ENCODE assay signal across 9 cellular contexts in the genomic region with DNA sequence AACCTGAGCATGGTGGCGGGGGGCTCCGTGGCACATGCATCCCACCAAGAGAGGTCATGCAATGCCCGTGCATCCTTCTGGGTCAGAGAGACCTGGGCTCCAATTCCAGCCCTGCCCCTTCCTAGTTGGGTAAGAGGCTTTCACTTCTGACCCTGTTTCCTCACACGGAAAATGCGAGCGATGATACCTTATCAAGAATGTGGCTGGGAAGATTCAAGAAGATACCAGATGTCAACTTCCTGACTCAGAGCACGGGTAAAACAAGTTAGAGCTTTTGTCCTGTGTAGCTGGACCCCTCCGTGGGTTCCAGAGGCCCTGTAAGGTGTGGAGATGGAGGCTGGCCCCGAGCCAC. TPM values are rescaled to one million over a fixed set of nuclear protein-coding genes. Genes with fewer than 3 reads are reported as not detected.
DNase-seq lines count a peak whose midpoint lies in the region; TF ChIP-seq lines count a peak whose summit lies in the region.
"Had no signal": no experiment of that assay in that cellular context is flagged by ENCODE, and none has a peak within 500 bp of the region (broad histone marks: within the 10 kb centered on the region; RNA-seq: fewer than 3 reads in every experiment).

No MANE protein-coding gene starts in this region.

- no peak overlapping the region; the same call in 1 of the 2 replicates for H3K4me3 ChIP-seq in H7 (ENCODE audit: insufficient read depth, low read depth, low read length)
- peak overlapping the region; percentile 35 for H3K4me3 ChIP-seq in SJCRH30
- no peak overlapping the region for H3K4me3 ChIP-seq in hepatocyte
- H3K4me3 ChIP-seq in sigmoid colon, result peak overlapping the region in 3 of 4 donors; percentile 35 to 47 (median 41)
- H3K4me3 ChIP-seq in CD8-positive, alpha-beta memory T cell (ENCODE audit: low read length), result no peak overlapping the region

- H3K27me3 Mint-ChIP-seq in CD8-positive, alpha-beta memory T cell, result peaks cover 11 to 21% of the 10 kb centered on the region in 2 donors

- WGBS in hepatocyte (ENCODE audit: low lambda C conversion rate, missing lambda C conversion rate), result 31% methylated on average over 9 of the region's 9 CpGs
- 47 to 62% methylated on average over 9 of the region's 9 CpGs for WGBS in sigmoid colon, 2 donors

- H3K4me1 ChIP-seq in SJCRH30, result 0 out of 2 replicates have a peak, but pooled peaks cover 2% of the 10 kb centered on the region
- H3K4me1 ChIP-seq in hepatocyte (ENCODE audit: insufficient read depth), result peaks cover 29% of the 10 kb centered on the region
- peaks cover 0 to 23% (median 17%) of the 10 kb centered on the region in 4 donors for H3K4me1 ChIP-seq in sigmoid colon
- peaks cover 63% of the 10 kb centered on the region for H3K4me1 ChIP-seq in CD8-positive, alpha-beta memory T cell (ENCODE audit: insufficient read depth, low read length)

- TF ChIP-seq CTCF in hepatocyte (IDR thresholded peaks at IDR 0.05; ENCODE audit: poor library complexity) (no peak), sigmoid colon (IDR thresholded peaks at IDR 0.05) (no peak)

- TF ChIP-seq EP300 in sigmoid colon (IDR thresholded peaks at IDR 0.05), result no peak

- intact Hi-C loops in sigmoid colon (cut with DNase I), result no loop called here

- H3K36me3 ChIP-seq in H7 (replicated peaks; ENCODE audit: control insufficient read depth, insufficient read depth, low read length) (no peaks in the 10 kb centered on the region), SJCRH30 (no peaks in the 10 kb centered on the region), hepatocyte (replicated peaks; ENCODE audit: insufficient read depth, low read depth) (no peaks in the 10 kb centered on the region), sigmoid colon (no peaks in the 10 kb centered on the region)
- no peaks in the 10 kb centered on the region for H3K36me3 ChIP-seq in CD8-positive, alpha-beta memory T cell (ENCODE audit: insufficient read depth, low read length)

- H3K36me3 Mint-ChIP-seq in CD8-positive, alpha-beta memory T cell, result no peaks in the 10 kb centered on the region

- H3K9me2 ChIP-seq in hepatocyte (replicated peaks; ENCODE audit: insufficient read depth), result no peaks in the 10 kb centered on the region

- no peaks in the 10 kb centered on the region for H3K9me3 Mint-ChIP-seq in CD8-positive, alpha-beta memory T cell

- peak overlapping the region; percentile 38 for H2AFZ ChIP-seq in hepatocyte

- POLR2A ChIA-PET in CD8-positive, alpha-beta memory T cell (lab: Charles Lee), result no interaction called here

- H3K4me3 Mint-ChIP-seq in CD8-positive, alpha-beta memory T cell, result no peak overlapping the region

- CTCF ChIA-PET in CD8-positive, alpha-beta memory T cell (lab: Charles Lee), result no interaction called here

- no peak overlapping the region for H3K27ac ChIP-seq in SJCRH30
- H3K27ac ChIP-seq in hepatocyte, result peak overlapping the region; percentile 68
- H3K27ac ChIP-seq in sigmoid colon, result peak overlapping the region; percentile 74 to 88 (median 78)
- H3K27ac ChIP-seq in CD8-positive, alpha-beta memory T cell (ENCODE audit: low read depth, low read length), result no peak overlapping the region

- TF ChIP-seq POLR2A in sigmoid colon (IDR thresholded peaks at IDR 0.05), result no peak

- H3K9me3 ChIP-seq in SJCRH30 (replicated peaks), result no peaks in the 10 kb centered on the region
- H3K9me3 ChIP-seq in hepatocyte (ENCODE audit: low read depth), result no peaks in the 10 kb centered on the region
- H3K9me3 ChIP-seq in sigmoid colon, result no peaks in the 10 kb centered on the region
- H3K9me3 ChIP-seq in CD8-positive, alpha-beta memory T cell (ENCODE audit: low read length), result no peaks in the 10 kb centered on the region

- H3K27ac Mint-ChIP-seq in CD8-positive, alpha-beta memory T cell, result peak overlapping the region in 1 of 8 donors; percentile 70

- H3K79me2 ChIP-seq in hepatocyte, result no peaks in the 10 kb centered on the region

- H3K4me1 Mint-ChIP-seq in CD8-positive, alpha-beta memory T cell, result peaks cover 17 to 24% (median 21%) of the 10 kb centered on the region in 3 donors

- H3K4me2 ChIP-seq in hepatocyte, result peak overlapping the region; percentile 75

- no peaks in the 10 kb centered on the region for H4K20me1 ChIP-seq in hepatocyte (ENCODE audit: insufficient read depth, poor library complexity, severe bottlenecking)

- DNase-seq in H7, result peak; percentile 61
- no peak for DNase-seq in SJCRH30
- DNase-seq in hepatocyte (ENCODE audit: low spot score), result no peak
- no peak for DNase-seq in sigmoid colon
- DNase-seq in CD8-positive, alpha-beta memory T cell, result no peak
- DNase-seq in stimulated activated naive CD4-positive, alpha-beta T cell treated with Interleukin-2 at 50 U/mL for 16 hours (lab: John Stamatoyannopoulos, UW), result no peak
- DNase-seq in NCI-H1105 treated with DMSO at 0.1 percent for 48 hours (lab: John Stamatoyannopoulos, UW), result no peak
- DNase-seq in HK-2 (ENCODE audit: unreplicated experiment), result no peak

- H3K27me3 ChIP-seq in H7 (ENCODE audit: control insufficient read depth, insufficient read depth, low read length) (peaks cover 11% of the 10 kb centered on the region), SJCRH30 (peaks cover 8% of the 10 kb centered on the region), hepatocyte (peaks cover 13% of the 10 kb centered on the region), sigmoid colon (peaks cover 0 to 8% (median 4%) of the 10 kb centered on the region in 3 donors)
- no peaks in the 10 kb centered on the region for H3K27me3 ChIP-seq in CD8-positive, alpha-beta memory T cell (ENCODE audit: insufficient read depth, low read length, poor library complexity, severe bottlenecking)

RNA-seq across cellular contexts. Expression of a gene that starts 8.7 kb away (rescaled TPM):
- 80.8 and 109 TPM in 2 replicates for total RNA-seq in H7 (2014; rRNA removed; shearing (Covaris generic))
- 34.2 and 42.1 TPM in 2 replicates for total RNA-seq in SJCRH30 (2014; rRNA removed; shearing (Covaris generic))
- total RNA-seq in hepatocyte, result 26.6 and 28.2 TPM in 2 replicates
- 42.9 and 52.4 TPM in 2 replicates for polyA plus RNA-seq in hepatocyte
- total RNA-seq in sigmoid colon, result 10 to 100 TPM; 22.5 to 76.7 (median 34.2) TPM
- polyA plus RNA-seq in sigmoid colon, result 10 to 100 TPM; 16.6 to 71.9 (median 19.2) TPM
- total RNA-seq in CD8-positive, alpha-beta memory T cell, result 10 to 100 TPM; 85.8 to 87.2 TPM
- polyA plus RNA-seq in CD8-positive, alpha-beta memory T cell, result 87.4 TPM

RNA-seq across cellular contexts. Expression of a gene that starts 42.9 kb away (rescaled TPM):
- total RNA-seq in H7 (2014; rRNA removed; shearing (Covaris generic)), result 672 and 771 TPM in 2 replicates
- total RNA-seq in SJCRH30 (2014; rRNA removed; shearing (Covaris generic)), result 122 and 142 TPM in 2 replicates
- total RNA-seq in hepatocyte (515 and 562 TPM in 2 replicates), sigmoid colon (10 to 100 TPM; 10.7 to 49.9 (median 33.0) TPM)
- polyA plus RNA-seq in hepatocyte (1,225 and 1,549 TPM in 2 replicates), sigmoid colon (100 to 1,000 TPM; 101 to 403 (median 169) TPM)
- 1 to 10 TPM; 1.1 to 1.2 TPM for total RNA-seq in CD8-positive, alpha-beta memory T cell
- 0.97 TPM for polyA plus RNA-seq in CD8-positive, alpha-beta memory T cell

RNA-seq across cellular contexts. Expression of a gene that starts 53.0 kb away (rescaled TPM):
- 0.14 TPM in 1 of 2 replicates, not detected in the other for total RNA-seq in H7 (2014; rRNA removed; shearing (Covaris generic))
- total RNA-seq in SJCRH30 (2014; rRNA removed; shearing (Covaris generic)), result 0.81 and 0.97 TPM in 2 replicates
- total RNA-seq in hepatocyte, result 0.30 and 0.84 TPM in 2 replicates
- 0.30 TPM in 1 of 2 replicates, not detected in the other for polyA plus RNA-seq in hepatocyte
- 1 to 10 TPM in 2 of 4 donors, under 1 TPM in 2; 0.55 to 5.3 (median 2.3) TPM for total RNA-seq in sigmoid colon
- 1 to 10 TPM in 2 of 3 donors, not detected in 1; 2.3 to 5.4 TPM for polyA plus RNA-seq in sigmoid colon
- not detected for total RNA-seq in CD8-positive, alpha-beta memory T cell
- polyA plus RNA-seq in CD8-positive, alpha-beta memory T cell, result 0.63 TPM
- total RNA-seq: bronchial epithelial cell had no signal

Comparison
In these comparisons a context has a peak if more than half of its experiments do, and no peak if none do; other contexts are left out.
1. H3K4me3 ChIP-seq: peak in SJCRH30 (single experiment) and sigmoid colon (3 of 4); none in H7 (single experiment), hepatocyte (single experiment) and CD8-positive, alpha-beta memory T cell (single experiment).
2. H3K27ac ChIP-seq: peak in hepatocyte (single experiment) and sigmoid colon (4 of 4); none in SJCRH30 (single experiment) and CD8-positive, alpha-beta memory T cell (single experiment).
3. RNA of a gene that starts 42.9 kb away (total RNA-seq): 672 to 771 TPM in H7, 515 to 562 TPM in hepatocyte, 122 to 142 TPM in SJCRH30 and 10.7 to 49.9 TPM in sigmoid colon; 1.1 to 1.2 TPM in CD8-positive, alpha-beta memory T cell; every median in the first group is over 4 times any median in the second.